1 cellular context compared by ENCODE assay signal in genomic region chr12:19179986-19180385, GRCh38.
TF ChIP-seq lines count a peak whose summit lies in the region.

No MANE protein-coding gene starts in this region.

TF ChIP-seq in GM23338, 12 proteins besides CTCF, POLR2A, EP300 and RAD21 (continued from another document):
- TF ChIP-seq ZNF462 (CRISPR knock-in tag; IDR thresholded peaks at IDR 0.05) (no peak), POLR2AphosphoS5 (IDR thresholded peaks at IDR 0.05; ENCODE audit: low read depth) (no peak), EZH2phosphoT487 (IDR thresholded peaks at IDR 0.05; ENCODE audit: unreplicated experiment) (no peak), ZNF331 (CRISPR knock-in tag; IDR thresholded peaks at IDR 0.05; ENCODE audit: low read depth) (no peak), STAT1 (IDR thresholded peaks at IDR 0.05; ENCODE audit: unreplicated experiment) (no peak), JUNB (IDR thresholded peaks at IDR 0.05; ENCODE audit: unreplicated experiment) (no peak)
- TF ChIP-seq, protein P1, sequence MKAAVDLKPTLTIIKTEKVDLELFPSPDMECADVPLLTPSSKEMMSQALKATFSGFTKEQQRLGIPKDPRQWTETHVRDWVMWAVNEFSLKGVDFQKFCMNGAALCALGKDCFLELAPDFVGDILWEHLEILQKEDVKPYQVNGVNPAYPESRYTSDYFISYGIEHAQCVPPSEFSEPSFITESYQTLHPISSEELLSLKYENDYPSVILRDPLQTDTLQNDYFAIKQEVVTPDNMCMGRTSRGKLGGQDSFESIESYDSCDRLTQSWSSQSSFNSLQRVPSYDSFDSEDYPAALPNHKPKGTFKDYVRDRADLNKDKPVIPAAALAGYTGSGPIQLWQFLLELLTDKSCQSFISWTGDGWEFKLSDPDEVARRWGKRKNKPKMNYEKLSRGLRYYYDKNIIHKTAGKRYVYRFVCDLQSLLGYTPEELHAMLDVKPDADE (IDR thresholded peaks at IDR 0.05) = no peak
- TF ChIP-seq, protein P2, sequence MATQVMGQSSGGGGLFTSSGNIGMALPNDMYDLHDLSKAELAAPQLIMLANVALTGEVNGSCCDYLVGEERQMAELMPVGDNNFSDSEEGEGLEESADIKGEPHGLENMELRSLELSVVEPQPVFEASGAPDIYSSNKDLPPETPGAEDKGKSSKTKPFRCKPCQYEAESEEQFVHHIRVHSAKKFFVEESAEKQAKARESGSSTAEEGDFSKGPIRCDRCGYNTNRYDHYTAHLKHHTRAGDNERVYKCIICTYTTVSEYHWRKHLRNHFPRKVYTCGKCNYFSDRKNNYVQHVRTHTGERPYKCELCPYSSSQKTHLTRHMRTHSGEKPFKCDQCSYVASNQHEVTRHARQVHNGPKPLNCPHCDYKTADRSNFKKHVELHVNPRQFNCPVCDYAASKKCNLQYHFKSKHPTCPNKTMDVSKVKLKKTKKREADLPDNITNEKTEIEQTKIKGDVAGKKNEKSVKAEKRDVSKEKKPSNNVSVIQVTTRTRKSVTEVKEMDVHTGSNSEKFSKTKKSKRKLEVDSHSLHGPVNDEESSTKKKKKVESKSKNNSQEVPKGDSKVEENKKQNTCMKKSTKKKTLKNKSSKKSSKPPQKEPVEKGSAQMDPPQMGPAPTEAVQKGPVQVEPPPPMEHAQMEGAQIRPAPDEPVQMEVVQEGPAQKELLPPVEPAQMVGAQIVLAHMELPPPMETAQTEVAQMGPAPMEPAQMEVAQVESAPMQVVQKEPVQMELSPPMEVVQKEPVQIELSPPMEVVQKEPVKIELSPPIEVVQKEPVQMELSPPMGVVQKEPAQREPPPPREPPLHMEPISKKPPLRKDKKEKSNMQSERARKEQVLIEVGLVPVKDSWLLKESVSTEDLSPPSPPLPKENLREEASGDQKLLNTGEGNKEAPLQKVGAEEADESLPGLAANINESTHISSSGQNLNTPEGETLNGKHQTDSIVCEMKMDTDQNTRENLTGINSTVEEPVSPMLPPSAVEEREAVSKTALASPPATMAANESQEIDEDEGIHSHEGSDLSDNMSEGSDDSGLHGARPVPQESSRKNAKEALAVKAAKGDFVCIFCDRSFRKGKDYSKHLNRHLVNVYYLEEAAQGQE (IDR thresholded peaks at IDR 0.05; ENCODE audit: unreplicated experiment) = no peak
TF ChIP-seq in GM23338: peak in this region for 0.
